In genomic region chr10:123761666-123762230, GRCh38 we compare ENCODE assay signal across 2 cellular contexts.
A peak's percentile ranks its signal among the peaks of the same experiment; 100 is the strongest.
TF ChIP-seq lines count a peak whose summit lies in the region.

No MANE protein-coding gene starts in this region.

TF ChIP-seq in GM23338, 12 proteins besides CTCF, POLR2A, EP300 and RAD21:
- TF ChIP-seq REST (IDR thresholded peaks at IDR 0.05; ENCODE audit: unreplicated experiment) (no peak), STAT1 (IDR thresholded peaks at IDR 0.05; ENCODE audit: unreplicated experiment) (no peak), ETS1 (IDR thresholded peaks at IDR 0.05) (no peak), NANOG (IDR thresholded peaks at IDR 0.05; ENCODE audit: borderline replicate concordance) (no peak), ZNF114 (CRISPR knock-in tag; IDR thresholded peaks at IDR 0.05) (no peak), POLR2AphosphoS5 (IDR thresholded peaks at IDR 0.05; ENCODE audit: low read depth) (no peak), ZNF331 (CRISPR knock-in tag; IDR thresholded peaks at IDR 0.05; ENCODE audit: low read depth) (no peak)

TF ChIP-seq in H1, 55 proteins besides CTCF, POLR2A, EP300 and RAD21:
- TF ChIP-seq, protein P1, sequence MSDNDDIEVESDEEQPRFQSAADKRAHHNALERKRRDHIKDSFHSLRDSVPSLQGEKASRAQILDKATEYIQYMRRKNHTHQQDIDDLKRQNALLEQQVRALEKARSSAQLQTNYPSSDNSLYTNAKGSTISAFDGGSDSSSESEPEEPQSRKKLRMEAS (IDR thresholded peaks at IDR 0.05) = 0 out of 2 replicates have a peak, but pooled peaks have one; percentile 42
- no peak for TF ChIP-seq KDM4A (IDR thresholded peaks at IDR 0.05; ENCODE audit: low read depth, low read length, severe bottlenecking)
